In genomic region chr12:63964301-63964700, GRCh38 we compare ENCODE assay signal across 13 cellular contexts.
DNase-seq lines count a peak whose midpoint lies in the region; ATAC-seq and TF ChIP-seq lines count a peak whose summit lies in the region.
"Had no signal": no experiment of that assay in that cellular context is flagged by ENCODE, and none has a peak within 500 bp of the region (broad histone marks: within the 10 kb centered on the region; RNA-seq: fewer than 3 reads in every experiment).

No MANE protein-coding gene starts in this region.

- H3K27ac ChIP-seq in OCI-LY3 (ENCODE audit: low read length) (no peak overlapping the region), endodermal cell (ENCODE audit: low read depth, low read length) (no peak overlapping the region), mammary epithelial cell (ENCODE audit: insufficient read depth, low read depth, low read length) (no peak overlapping the region), aorta (ENCODE audit: low read depth in 1 of 2, low read length in 2 of 2) (no peak overlapping the region)
- H3K27ac ChIP-seq: C4-2B, GM23248, HL-60 had no signal

- no peaks in the 10 kb centered on the region for H3K79me2 ChIP-seq in OCI-LY3 (ENCODE audit: low read length)
- H3K79me2 ChIP-seq in mammary epithelial cell (ENCODE audit: insufficient read depth, low read length), result peaks cover 81% of the 10 kb centered on the region

- no peak overlapping the region for H3K9ac ChIP-seq in OCI-LY3 (ENCODE audit: low read length)
- H3K9ac ChIP-seq in endodermal cell (ENCODE audit: extremely low read depth, low read length, poor library complexity, severe bottlenecking), result no peak overlapping the region
- no peak overlapping the region for H3K9ac ChIP-seq in mammary epithelial cell (ENCODE audit: insufficient read depth, low read length)
- H3K9ac ChIP-seq: GM23248 had no signal

- H4K20me1 ChIP-seq in OCI-LY3 (ENCODE audit: insufficient read depth, low read length), result no peaks in the 10 kb centered on the region
- no peaks in the 10 kb centered on the region for H4K20me1 ChIP-seq in mammary epithelial cell (ENCODE audit: insufficient read depth, low read length)

- TF ChIP-seq CTCF in OCI-LY3 (IDR thresholded peaks at IDR 0.05; ENCODE audit: low read depth, low read length) (no peak), endodermal cell (conservative IDR thresholded peaks at IDR 0.05) (no peak), mammary epithelial cell (conservative IDR thresholded peaks at IDR 0.05 in 1 of 2, IDR thresholded peaks at IDR 0.05 in 1 of 2; ENCODE audit: extremely low read depth in 1 of 2, insufficient read depth in 1 of 2, low read depth in 1 of 2, low read length in 2 of 2) (no peak)

- in situ Hi-C loops in mammary epithelial cell (cut with MboI; ENCODE audit: low sequenced_read_pairs in 2 of 2), result no loop called here

- H3K4me1 ChIP-seq in OCI-LY3 (ENCODE audit: low read length) (peaks cover 29% of the 10 kb centered on the region), endodermal cell (ENCODE audit: control insufficient read depth, insufficient read depth, low read length) (no peaks in the 10 kb centered on the region), mammary epithelial cell (ENCODE audit: insufficient read depth, low read length) (peaks cover 11% of the 10 kb centered on the region), aorta (ENCODE audit: control insufficient read depth in 1 of 2, insufficient read depth in 2 of 2, low read length in 2 of 2) (no peaks in the 10 kb centered on the region)

- intact Hi-C loops in mammary epithelial cell (cut with micrococcal nuclease) (no loop called here), aorta (cut with DNase I) (no loop called here)

- H3K9me3 ChIP-seq in OCI-LY3 (ENCODE audit: insufficient read depth, low read length), result no peaks in the 10 kb centered on the region
- H3K9me3 ChIP-seq in endodermal cell (ENCODE audit: control insufficient read depth, low read length), result no peaks in the 10 kb centered on the region
- H3K9me3 ChIP-seq in mammary epithelial cell (replicated peaks; ENCODE audit: insufficient read depth, low read length), result no peaks in the 10 kb centered on the region
- H3K9me3 ChIP-seq in aorta (ENCODE audit: control insufficient read depth, low read length), result no peaks in the 10 kb centered on the region

- no peaks in the 10 kb centered on the region for H3K9me3 Mint-ChIP-seq in endodermal cell
- H3K9me3 Mint-ChIP-seq in activated T-cell treated with anti-CD3 and anti-CD28 coated beads, Interleukin-2, amount 50 U/mL, for 24 hours, result no peaks in the 10 kb centered on the region
- H3K9me3 Mint-ChIP-seq: CD8-positive, alpha-beta memory T cell had no signal

- ATAC-seq in GM18858 (IDR thresholded peaks at IDR 0.05; ENCODE audit: unreplicated experiment) (no peak), aorta (ENCODE audit: low FRiP score) (no peak)

- H3K4me3 Mint-ChIP-seq in endodermal cell, result no peak overlapping the region
- no peak overlapping the region for H3K4me3 Mint-ChIP-seq in activated T-cell treated with anti-CD3 and anti-CD28 coated beads, Interleukin-2, amount 50 U/mL, for 24 hours
- H3K4me3 Mint-ChIP-seq: B cell; CD8-positive, alpha-beta memory T cell had no signal

- WGBS in endodermal cell (ENCODE audit: insufficient coverage in 1 of 2, insufficient read length in 1 of 2), 2 experiments, result 92% methylated on average over 1 of the region's 1 CpG; no CpG with 5 or more reads in 1 of the 2 experiments
- 87% methylated on average over 1 of the region's 1 CpG for WGBS in mammary epithelial cell (ENCODE audit: low coverage, missing lambda C conversion rate)
- 98 to 100% methylated on average over 1 of the region's 1 CpG for WGBS in aorta, 2 donors

- peak overlapping the region; percentile 15 for H3K27ac Mint-ChIP-seq in endodermal cell
- H3K27ac Mint-ChIP-seq in activated T-cell treated with anti-CD3 and anti-CD28 coated beads, Interleukin-2, amount 50 U/mL, for 24 hours, result no peak overlapping the region
- H3K27ac Mint-ChIP-seq: B cell; CD8-positive, alpha-beta memory T cell had no signal

- no peaks in the 10 kb centered on the region for H3K27me3 Mint-ChIP-seq in endodermal cell (ENCODE audit: insufficient read depth)
- H3K27me3 Mint-ChIP-seq in activated T-cell treated with anti-CD3 and anti-CD28 coated beads, Interleukin-2, amount 50 U/mL, for 24 hours, result peaks cover 13% of the 10 kb centered on the region

- peaks cover 5% of the 10 kb centered on the region for H3K4me1 Mint-ChIP-seq in endodermal cell
- H3K4me1 Mint-ChIP-seq in activated T-cell treated with anti-CD3 and anti-CD28 coated beads, Interleukin-2, amount 50 U/mL, for 24 hours (ENCODE audit: low read depth), result no peaks in the 10 kb centered on the region
- H3K4me1 Mint-ChIP-seq: B cell; CD8-positive, alpha-beta memory T cell had no signal

- BruUV-seq in mammary epithelial cell (replicated peaks; lab: Mats Ljungman, UMichigan), result no TSS peak

- CTCF ChIA-PET in mammary epithelial cell (lab: Charles Lee; ENCODE audit: low non-redundant PET), result no interaction called here

- H2AFZ ChIP-seq in OCI-LY3 (ENCODE audit: low read depth, low read length) (no peak overlapping the region), mammary epithelial cell (ENCODE audit: low read depth, low read length) (no peak overlapping the region)
- H2AFZ ChIP-seq: GM23248 had no signal

- DNase-seq in NCI-H524 (lab: John Stamatoyannopoulos, UW) (peak; percentile 60 to 71), endodermal cell (no peak), mammary epithelial cell (no peak), aorta (no peak)
- DNase-seq in activated T-cell treated with anti-CD3 and anti-CD28 coated beads, Interleukin-2, amount 50 U/mL, for 24 hours, result no peak
- DNase-seq: CD8-positive, alpha-beta memory T cell; DMS53; GM23248 had no signal

- H3K4me3 ChIP-seq in OCI-LY3 (ENCODE audit: low read length) (no peak overlapping the region), endodermal cell (ENCODE audit: low read length) (no peak overlapping the region), mammary epithelial cell (replicated peaks in 1 of 3; ENCODE audit: insufficient read depth in 1 of 3, low read depth in 2 of 3, low read length in 3 of 3) (no peak overlapping the region), aorta (ENCODE audit: low read length in 2 of 2) (no peak overlapping the region)
- H3K4me3 ChIP-seq: GM23248 had no signal

- H3K36me3 ChIP-seq in OCI-LY3 (replicated peaks; ENCODE audit: low read depth, low read length) (no peaks in the 10 kb centered on the region), endodermal cell (ENCODE audit: control insufficient read depth, insufficient read depth, low read length) (no peaks in the 10 kb centered on the region), mammary epithelial cell (ENCODE audit: insufficient read depth, low read length) (no peaks in the 10 kb centered on the region), aorta (ENCODE audit: control insufficient read depth in 1 of 2, insufficient read depth in 2 of 2, low read length in 1 of 2) (no peaks in the 10 kb centered on the region)

- no peaks in the 10 kb centered on the region for H3K36me3 Mint-ChIP-seq in endodermal cell (ENCODE audit: low read depth)
- no peaks in the 10 kb centered on the region for H3K36me3 Mint-ChIP-seq in activated T-cell treated with anti-CD3 and anti-CD28 coated beads, Interleukin-2, amount 50 U/mL, for 24 hours (ENCODE audit: low read depth)
- H3K36me3 Mint-ChIP-seq: CD8-positive, alpha-beta memory T cell had no signal

- H3K4me2 ChIP-seq in OCI-LY3 (ENCODE audit: low read length), result peak overlapping the region; percentile 41; the same call in 1 of the 2 replicates
- H3K4me2 ChIP-seq in mammary epithelial cell (ENCODE audit: insufficient read depth, low read depth, low read length), result no peak overlapping the region

- H3K27me3 ChIP-seq in OCI-LY3 (ENCODE audit: low read depth, low read length) (no peaks in the 10 kb centered on the region), endodermal cell (ENCODE audit: control insufficient read depth, insufficient read depth, low read length, poor library complexity, severe bottlenecking) (no peaks in the 10 kb centered on the region), mammary epithelial cell (ENCODE audit: insufficient read depth, low read length) (no peaks in the 10 kb centered on the region), aorta (ENCODE audit: control insufficient read depth in 1 of 2, insufficient read depth in 2 of 2, low read length in 1 of 2) (no peaks in the 10 kb centered on the region)

- dilution Hi-C loops in mammary epithelial cell (cut with HindIII; ENCODE audit: low sequenced_read_pairs), result no loop called here

Comparison
In these comparisons a context has a peak if more than half of its experiments do, and no peak if none do; other contexts are left out.
1. DNase-seq: peak in NCI-H524 (2 of 2); none in endodermal cell (single experiment), activated T-cell treated with anti-CD3 and anti-CD28 coated beads, Interleukin-2, amount 50 U/mL, for 24 hours (single experiment), mammary epithelial cell (single experiment) and aorta (0 of 2).